Comparison of ENCODE assay signal across 35 cellular contexts in the genomic region with DNA sequence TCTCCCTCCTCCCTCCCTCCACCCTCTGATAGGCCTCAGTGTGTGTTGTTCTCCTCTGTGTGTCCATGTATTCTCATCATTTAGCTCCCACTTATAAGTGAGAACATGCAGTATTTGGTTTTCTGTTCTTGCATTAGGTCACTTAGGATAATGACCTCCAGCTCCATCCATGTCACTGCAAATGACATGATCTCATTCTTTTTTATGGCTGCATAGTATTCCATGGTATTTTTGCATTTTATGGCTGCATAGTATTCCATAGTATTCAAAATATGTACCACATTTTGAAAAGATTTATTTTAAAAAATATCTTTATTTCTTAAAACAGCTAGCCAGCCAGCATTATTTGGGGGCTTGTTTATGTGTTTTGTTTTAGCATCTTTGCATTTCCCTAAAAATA.
"Had no signal": no experiment of that assay in that cellular context is flagged by ENCODE, and none has a peak within 500 bp of the region (broad histone marks: within the 10 kb centered on the region; RNA-seq: fewer than 3 reads in every experiment).

No MANE protein-coding gene starts in this region.

- H3K36me3 ChIP-seq: MG63 had no signal

- H3K4me3 ChIP-seq: MG63 had no signal

- DNase-seq: Karpas-422, MG63, MM.1S, MV-4-11, NCI-H1048, NCI-H1092, NCI-H1092 treated with DMSO at 0.1 percent for 48 hours, NCI-H1105, NCI-H1105 treated with DMSO at 0.1 percent for 48 hours, NCI-H1417, NCI-H1417 treated with DMSO at 0.1 percent for 48 hours, NCI-H1436, NCI-H1436 treated with DMSO at 0.1 percent for 48 hours, NCI-H146, NCI-H1694, NCI-H1694 treated with DMSO at 0.1 percent for 48 hours, NCI-H187, NCI-H187 treated with DMSO at 0.1 percent for 48 hours, NCI-H1930, NCI-H2029, NCI-H2029 treated with DMSO at 0.1 percent for 48 hours, NCI-H2081, NCI-H2081 treated with DMSO at 0.1 percent for 48 hours, NCI-H2107, NCI-H2171, NCI-H2171 treated with DMSO at 0.1 percent for 48 hours, NCI-H2227 treated with DMSO at 0.1 percent for 48 hours, NCI-H226, NCI-H345, NCI-H446, NCI-H446 treated with DMSO at 0.1 percent for 48 hours, NCI-H510A, NCI-H510A treated with DMSO at 0.1 percent for 48 hours, NCI-H524, NCI-H524 treated with DMSO at 0.1 percent for 48 hours had no signal

- H3K9me3 ChIP-seq: MG63 had no signal

- H3K27me3 ChIP-seq: MG63 had no signal
